Comparison of ENCODE assay signal across 8 cellular contexts in the genomic region with DNA sequence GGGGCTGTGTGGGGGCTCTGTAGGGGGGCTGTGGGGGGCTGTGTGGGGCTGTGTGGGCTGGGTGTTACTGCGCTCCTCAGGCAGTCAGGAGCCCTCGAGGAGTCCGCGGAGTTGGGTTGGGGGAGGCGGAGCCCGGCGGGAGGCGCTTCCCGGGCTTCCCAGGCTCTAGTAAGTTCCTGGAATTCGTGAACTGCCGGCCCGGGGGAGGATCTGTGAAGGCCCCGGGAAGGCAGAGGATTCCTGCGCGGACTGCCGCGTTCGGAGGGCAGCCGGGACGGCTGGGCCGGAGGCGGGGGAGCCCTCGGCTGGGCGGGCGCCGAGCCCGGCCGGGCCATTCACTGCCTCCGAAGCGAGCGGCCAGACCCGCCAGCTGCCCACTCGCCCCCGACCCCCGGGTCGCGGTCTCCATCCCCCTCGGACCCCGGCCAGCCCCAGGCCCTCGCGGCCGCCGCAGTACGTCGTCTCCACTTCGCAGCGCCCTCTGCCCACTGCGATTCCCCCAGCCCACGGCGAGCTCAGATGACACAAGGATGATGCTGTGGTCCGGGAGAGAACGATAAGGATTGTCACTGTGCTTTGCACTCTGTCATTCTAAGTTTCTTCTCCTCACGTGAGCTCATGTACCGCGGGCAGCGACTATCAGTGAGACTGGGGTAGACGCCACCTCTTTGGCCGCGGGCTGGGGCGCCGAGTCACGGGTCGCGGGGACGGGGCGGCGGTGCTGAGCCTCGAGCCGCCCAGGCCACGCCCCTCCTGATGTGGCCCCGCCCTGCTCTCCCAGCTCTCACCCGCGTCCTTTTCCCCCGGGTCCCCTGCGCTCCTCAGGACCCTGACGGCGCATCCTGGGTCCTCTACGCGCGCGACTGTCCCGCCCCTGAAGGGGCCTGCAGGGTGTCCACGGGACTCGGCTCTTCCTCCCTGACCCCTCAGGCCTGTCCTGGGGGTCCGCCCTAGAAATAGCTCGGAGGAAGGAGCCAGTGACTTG.
DNase-seq lines count a peak whose midpoint lies in the region; ATAC-seq and TF ChIP-seq lines count a peak whose summit lies in the region.

No MANE protein-coding gene starts in this region.

- H3K4me3 ChIP-seq in epithelial cell of proximal tubule (ENCODE audit: low read depth, low read length) = peak overlapping the region; percentile 81

- no peak for TF ChIP-seq CTCF in epithelial cell of proximal tubule (conservative IDR thresholded peaks at IDR 0.05; ENCODE audit: low read depth, low read length)

- ATAC-seq in HG02943 (IDR thresholded peaks at IDR 0.05; ENCODE audit: low read depth, unreplicated experiment) = peak; percentile 74

- DNase-seq in NCI-H524 (lab: John Stamatoyannopoulos, UW) (peak; percentile 30 to 70), NCI-H524 treated with DMSO at 0.1 percent for 48 hours (lab: John Stamatoyannopoulos, UW) (no peak), NCI-H748 treated with DMSO at 0.1 percent for 48 hours (lab: John Stamatoyannopoulos, UW) (peak; percentile 4), epithelial cell of proximal tubule (ENCODE audit: low read depth) (no peak), mucosa of gallbladder (ENCODE audit: low spot score) (peak; percentile 79)
- DNase-seq in activated CD8-positive, alpha-beta memory T cell treated with anti-CD3 and anti-CD28 coated beads, Interleukin-2, amount 50 U/mL, for 48 hours = peak; percentile 91
- DNase-seq in stimulated activated CD8-positive, alpha-beta memory T cell treated with anti-CD3 and anti-CD28 coated beads, Interleukin-4, amount 100 ng/mL, for 4 hours (ENCODE audit: low read depth in 2 of 2, low spot score in 1 of 2) = peak; percentile 55 to 65

Comparison
In these comparisons a context has a peak if more than half of its experiments do, and no peak if none do; other contexts are left out.
1. DNase-seq: peak in NCI-H524 (2 of 2), NCI-H748 treated with DMSO at 0.1 percent for 48 hours (single experiment), activated CD8-positive, alpha-beta memory T cell treated with anti-CD3 and anti-CD28 coated beads, Interleukin-2, amount 50 U/mL, for 48 hours (single experiment), mucosa of gallbladder (single experiment) and stimulated activated CD8-positive, alpha-beta memory T cell treated with anti-CD3 and anti-CD28 coated beads, Interleukin-4, amount 100 ng/mL, for 4 hours (2 of 2); none in NCI-H524 treated with DMSO at 0.1 percent for 48 hours (single experiment) and epithelial cell of proximal tubule (single experiment).